1 cellular context compared by ENCODE assay signal in the genomic region with DNA sequence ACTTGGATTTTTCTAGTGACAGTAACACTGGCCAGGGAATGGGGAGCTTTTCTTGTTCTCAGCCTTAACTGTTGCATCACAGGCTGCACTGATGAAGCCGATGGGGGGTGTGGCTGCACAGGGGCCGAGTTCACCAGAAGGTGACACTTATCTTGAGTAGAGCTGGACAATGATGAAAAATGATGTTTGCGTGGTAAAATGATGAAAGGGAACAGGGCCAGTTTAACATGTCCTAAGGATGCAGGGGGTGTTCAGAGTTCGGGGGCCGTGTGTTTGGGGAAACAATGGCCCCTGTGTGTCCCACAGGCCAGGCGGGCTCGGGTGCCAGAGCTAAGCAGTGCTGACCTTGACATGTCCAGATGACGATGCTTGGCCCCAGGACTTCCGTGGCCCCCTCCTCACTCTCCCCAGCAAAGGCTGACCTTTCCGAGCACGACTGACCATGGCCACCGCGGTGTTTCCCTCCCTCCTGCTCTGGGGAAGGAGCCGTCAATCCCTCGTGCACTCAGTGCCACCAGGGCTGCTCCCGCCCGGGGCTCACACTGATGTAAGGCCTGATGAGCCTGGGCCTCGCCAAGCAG.
TF ChIP-seq lines count a peak whose summit lies in the region.

No MANE protein-coding gene starts in this region.

TF ChIP-seq in HepG2, 621 proteins besides CTCF, POLR2A, EP300 and RAD21 (continued from another document and continues in another):
- peak; percentile 94 for TF ChIP-seq ZNF687 (CRISPR knock-in tag; IDR thresholded peaks at IDR 0.05)
- TF ChIP-seq, protein P1, sequence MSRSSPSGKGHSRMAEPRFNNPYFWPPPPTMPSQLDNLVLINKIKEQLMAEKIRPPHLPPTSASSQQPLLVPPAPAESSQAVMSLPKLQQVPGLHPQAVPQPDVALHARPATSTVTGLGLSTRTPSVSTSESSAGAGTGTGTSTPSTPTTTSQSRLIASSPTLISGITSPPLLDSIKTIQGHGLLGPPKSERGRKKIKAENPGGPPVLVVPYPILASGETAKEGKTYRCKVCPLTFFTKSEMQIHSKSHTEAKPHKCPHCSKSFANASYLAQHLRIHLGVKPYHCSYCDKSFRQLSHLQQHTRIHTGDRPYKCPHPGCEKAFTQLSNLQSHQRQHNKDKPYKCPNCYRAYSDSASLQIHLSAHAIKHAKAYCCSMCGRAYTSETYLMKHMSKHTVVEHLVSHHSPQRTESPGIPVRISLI (CRISPR knock-in tag; IDR thresholded peaks at IDR 0.05; ENCODE audit: borderline replicate concordance): peak; percentile 66; the same call in 1 of the 2 replicates
- TF ChIP-seq NCOA1 (CRISPR knock-in tag; IDR thresholded peaks at IDR 0.05): no peak
- no peak for TF ChIP-seq ZNF790 (CRISPR knock-in tag; IDR thresholded peaks at IDR 0.05; ENCODE audit: borderline replicate concordance)
- TF ChIP-seq CBFB (CRISPR knock-in tag; IDR thresholded peaks at IDR 0.05): peak; percentile 36; the same call in 1 of the 2 replicates
- TF ChIP-seq IRF2 (CRISPR knock-in tag; IDR thresholded peaks at IDR 0.05): peak; percentile 39; the same call in 1 of the 2 replicates
- TF ChIP-seq ZNF746 (CRISPR knock-in tag; IDR thresholded peaks at IDR 0.05): peak; percentile 61; the same call in 1 of the 2 replicates
- TF ChIP-seq SNAPC2 (CRISPR knock-in tag; IDR thresholded peaks at IDR 0.05): no peak
- peak; percentile 76 for TF ChIP-seq HNF4A (CRISPR knock-in tag; IDR thresholded peaks at IDR 0.05)
- no peak; the same call in 1 of the 2 replicates for TF ChIP-seq AHDC1 (CRISPR knock-in tag; IDR thresholded peaks at IDR 0.05; ENCODE audit: borderline replicate concordance)
- TF ChIP-seq ZC3H13 (CRISPR knock-in tag; IDR thresholded peaks at IDR 0.05): peak; percentile 54; the same call in 1 of the 2 replicates
- TF ChIP-seq, protein P2, sequence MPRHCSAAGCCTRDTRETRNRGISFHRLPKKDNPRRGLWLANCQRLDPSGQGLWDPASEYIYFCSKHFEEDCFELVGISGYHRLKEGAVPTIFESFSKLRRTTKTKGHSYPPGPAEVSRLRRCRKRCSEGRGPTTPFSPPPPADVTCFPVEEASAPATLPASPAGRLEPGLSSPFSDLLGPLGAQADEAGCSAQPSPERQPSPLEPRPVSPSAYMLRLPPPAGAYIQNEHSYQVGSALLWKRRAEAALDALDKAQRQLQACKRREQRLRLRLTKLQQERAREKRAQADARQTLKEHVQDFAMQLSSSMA (CRISPR knock-in tag; IDR thresholded peaks at IDR 0.05): no peak; the same call in 1 of the 2 replicates
- no peak for TF ChIP-seq ZBTB14 (CRISPR knock-in tag; IDR thresholded peaks at IDR 0.05)
- peak; percentile 70; the same call in 1 of the 2 replicates for TF ChIP-seq HOXA5 (CRISPR knock-in tag; IDR thresholded peaks at IDR 0.05)
- peak; percentile 35; the same call in 1 of the 2 replicates for TF ChIP-seq MEF2D (CRISPR knock-in tag; IDR thresholded peaks at IDR 0.05)
- TF ChIP-seq KLF16 (CRISPR knock-in tag; IDR thresholded peaks at IDR 0.05): peak in 1 of 2 experiments; percentile 64; a peak in 2 of 4 replicates
- TF ChIP-seq ATM (IDR thresholded peaks at IDR 0.05; ENCODE audit: borderline replicate concordance): no peak
- 0 out of 2 replicates have a peak, but pooled peaks have one; percentile 55 for TF ChIP-seq SIX4 (CRISPR knock-in tag; IDR thresholded peaks at IDR 0.05)
- TF ChIP-seq CC2D1A (CRISPR knock-in tag; IDR thresholded peaks at IDR 0.05): no peak
- TF ChIP-seq, protein P3, sequence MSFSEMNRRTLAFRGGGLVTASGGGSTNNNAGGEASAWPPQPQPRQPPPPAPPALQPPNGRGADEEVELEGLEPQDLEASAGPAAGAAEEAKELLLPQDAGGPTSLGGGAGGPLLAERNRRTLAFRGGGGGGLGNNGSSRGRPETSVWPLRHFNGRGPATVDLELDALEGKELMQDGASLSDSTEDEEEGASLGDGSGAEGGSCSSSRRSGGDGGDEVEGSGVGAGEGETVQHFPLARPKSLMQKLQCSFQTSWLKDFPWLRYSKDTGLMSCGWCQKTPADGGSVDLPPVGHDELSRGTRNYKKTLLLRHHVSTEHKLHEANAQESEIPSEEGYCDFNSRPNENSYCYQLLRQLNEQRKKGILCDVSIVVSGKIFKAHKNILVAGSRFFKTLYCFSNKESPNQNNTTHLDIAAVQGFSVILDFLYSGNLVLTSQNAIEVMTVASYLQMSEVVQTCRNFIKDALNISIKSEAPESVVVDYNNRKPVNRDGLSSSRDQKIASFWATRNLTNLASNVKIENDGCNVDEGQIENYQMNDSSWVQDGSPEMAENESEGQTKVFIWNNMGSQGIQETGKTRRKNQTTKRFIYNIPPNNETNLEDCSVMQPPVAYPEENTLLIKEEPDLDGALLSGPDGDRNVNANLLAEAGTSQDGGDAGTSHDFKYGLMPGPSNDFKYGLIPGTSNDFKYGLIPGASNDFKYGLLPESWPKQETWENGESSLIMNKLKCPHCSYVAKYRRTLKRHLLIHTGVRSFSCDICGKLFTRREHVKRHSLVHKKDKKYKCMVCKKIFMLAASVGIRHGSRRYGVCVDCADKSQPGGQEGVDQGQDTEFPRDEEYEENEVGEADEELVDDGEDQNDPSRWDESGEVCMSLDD (CRISPR knock-in tag; IDR thresholded peaks at IDR 0.05; ENCODE audit: borderline replicate concordance): peak; percentile 33; the same call in 1 of the 2 replicates
- no peak for TF ChIP-seq ZNF605 (CRISPR knock-in tag; IDR thresholded peaks at IDR 0.05)
- TF ChIP-seq ETV5 (CRISPR knock-in tag; IDR thresholded peaks at IDR 0.05; ENCODE audit: borderline replicate concordance): peak; percentile 81
- no peak for TF ChIP-seq CEBPZ (IDR thresholded peaks at IDR 0.05; ENCODE audit: low read length)
- peak; percentile 85 for TF ChIP-seq FOXP4 (CRISPR knock-in tag; IDR thresholded peaks at IDR 0.05)
- no peak for TF ChIP-seq YEATS2 (CRISPR knock-in tag; IDR thresholded peaks at IDR 0.05; ENCODE audit: borderline replicate concordance)
- peak; percentile 74 for TF ChIP-seq ZNF772 (CRISPR knock-in tag; IDR thresholded peaks at IDR 0.05)
- no peak for TF ChIP-seq POGZ (CRISPR knock-in tag; IDR thresholded peaks at IDR 0.05)
- TF ChIP-seq ZBTB8A (CRISPR knock-in tag; IDR thresholded peaks at IDR 0.05; ENCODE audit: borderline replicate concordance, low read depth): no peak
- TF ChIP-seq NR2F1 (CRISPR knock-in tag; IDR thresholded peaks at IDR 0.05): peak in 1 of 2 experiments; percentile 46; a peak in 3 of 4 replicates
- TF ChIP-seq ZNF232 (CRISPR knock-in tag; IDR thresholded peaks at IDR 0.05; ENCODE audit: borderline replicate concordance): 0 out of 2 replicates have a peak, but pooled peaks have one; percentile 24
- TF ChIP-seq AKAP8 (CRISPR knock-in tag; IDR thresholded peaks at IDR 0.05): peak; percentile 73; the same call in 1 of the 2 replicates
